ENCODE assay signal across 1 cellular context in the genomic region with DNA sequence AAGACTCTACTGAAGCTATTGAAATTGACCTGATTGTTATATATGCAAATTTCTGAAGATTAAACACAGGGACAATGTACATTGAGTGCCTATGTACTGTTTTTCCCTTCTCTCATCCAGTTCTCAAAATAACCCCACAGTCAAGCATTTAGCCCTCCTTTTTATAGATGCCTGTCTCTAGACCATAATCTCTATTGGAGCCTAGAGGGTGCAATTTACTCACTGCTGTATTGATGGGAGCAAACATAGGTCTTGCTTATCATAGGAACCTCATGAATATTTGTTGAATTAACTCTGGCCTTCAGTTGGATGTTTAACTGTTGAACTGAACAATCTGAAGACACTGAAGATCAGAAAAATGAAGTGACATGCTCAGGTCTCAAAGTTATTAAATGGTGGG.
TF ChIP-seq lines count a peak whose summit lies in the region.

No MANE protein-coding gene starts in this region.

TF ChIP-seq in GM12878, 131 proteins besides CTCF, POLR2A, EP300 and RAD21 (continued from another document):
- TF ChIP-seq, protein P1, sequence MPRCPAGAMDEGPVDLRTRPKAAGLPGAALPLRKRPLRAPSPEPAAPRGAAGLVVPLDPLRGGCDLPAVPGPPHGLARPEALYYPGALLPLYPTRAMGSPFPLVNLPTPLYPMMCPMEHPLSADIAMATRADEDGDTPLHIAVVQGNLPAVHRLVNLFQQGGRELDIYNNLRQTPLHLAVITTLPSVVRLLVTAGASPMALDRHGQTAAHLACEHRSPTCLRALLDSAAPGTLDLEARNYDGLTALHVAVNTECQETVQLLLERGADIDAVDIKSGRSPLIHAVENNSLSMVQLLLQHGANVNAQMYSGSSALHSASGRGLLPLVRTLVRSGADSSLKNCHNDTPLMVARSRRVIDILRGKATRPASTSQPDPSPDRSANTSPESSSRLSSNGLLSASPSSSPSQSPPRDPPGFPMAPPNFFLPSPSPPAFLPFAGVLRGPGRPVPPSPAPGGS (IDR thresholded peaks at IDR 0.05; ENCODE audit: borderline replicate concordance, insufficient read depth, low read depth, low read length, poor library complexity, severe bottlenecking), result no peak
- TF ChIP-seq POLR2AphosphoS2 (IDR thresholded peaks at IDR 0.05; ENCODE audit: low read depth, low read length), result no peak
- TF ChIP-seq NFIC (IDR thresholded peaks at IDR 0.05; ENCODE audit: low read depth, low read length), result no peak
- TF ChIP-seq CHD1 (IDR thresholded peaks at IDR 0.05; ENCODE audit: low read depth, low read length), result no peak
- TF ChIP-seq ATF3 (IDR thresholded peaks at IDR 0.05; ENCODE audit: borderline replicate concordance, extremely low read depth, low read depth, low read length), result no peak
- no peak for TF ChIP-seq STAT1 (conservative IDR thresholded peaks at IDR 0.05)
- no peak for TF ChIP-seq SMAD1 (IDR thresholded peaks at IDR 0.05; ENCODE audit: low read depth, partially characterized antibody)
- TF ChIP-seq MEF2B (IDR thresholded peaks at IDR 0.05; ENCODE audit: partially characterized antibody, poor library complexity, severe bottlenecking), result no peak
- no peak for TF ChIP-seq IKZF2 (IDR thresholded peaks at IDR 0.05)
